32 cellular contexts compared by ENCODE assay signal in the genomic region with DNA sequence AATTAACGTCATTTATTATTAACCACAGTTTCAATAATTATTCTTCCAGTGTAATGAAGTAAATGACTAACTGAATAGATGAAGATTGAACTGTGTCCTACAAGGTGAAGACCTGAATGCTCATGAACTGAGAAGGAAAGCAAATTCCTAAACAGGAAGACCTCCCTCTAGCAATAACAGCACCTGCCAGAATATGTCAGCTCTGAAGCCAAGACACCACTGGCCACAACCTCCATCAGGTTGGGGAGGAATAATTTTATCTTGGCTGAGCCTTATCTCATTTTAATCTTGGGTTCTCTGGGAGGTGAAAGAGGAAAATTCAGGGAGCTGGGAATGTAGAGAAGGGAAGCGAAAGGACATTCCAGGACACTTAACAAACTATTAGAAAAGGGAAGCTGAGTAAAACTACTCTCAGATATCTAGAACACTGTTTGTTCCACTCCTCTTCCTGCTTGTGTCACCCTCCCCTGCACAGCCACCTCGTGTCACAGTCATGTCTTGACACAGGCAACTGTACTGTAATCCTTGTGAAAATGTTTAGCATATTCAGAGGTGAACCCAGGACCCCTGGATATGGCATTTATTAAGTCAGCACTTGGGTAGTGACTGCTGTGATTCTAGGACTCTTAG. TPM values are rescaled to one million over a fixed set of nuclear protein-coding genes. Genes with fewer than 3 reads are reported as not detected.
"Had no signal": no experiment of that assay in that cellular context is flagged by ENCODE, and none has a peak within 500 bp of the region (broad histone marks: within the 10 kb centered on the region; RNA-seq: fewer than 3 reads in every experiment).

No MANE protein-coding gene starts in this region.

- H2AFZ ChIP-seq: parathyroid adenoma had no signal

- H3K27ac ChIP-seq: coronary artery, dorsolateral prefrontal cortex, gastrocnemius medialis, left lung, parathyroid adenoma, psoas muscle, thoracic aorta, uterus had no signal

- H3K36me3 ChIP-seq: gastrocnemius medialis, left lung, thoracic aorta, uterus had no signal

- H3K27me3 ChIP-seq: gastrocnemius medialis, left lung, uterus had no signal

- H3K79me2 ChIP-seq: parathyroid adenoma had no signal

- FAIRE-seq: bronchial epithelial cell had no signal

- ATAC-seq: activated CD4-positive, alpha-beta T cell treated with anti-CD3 and anti-CD28 coated beads for 36 hours; activated CD8-positive, alpha-beta T cell treated with anti-CD3 and anti-CD28 coated beads, Interleukin-2, amount 10 ng/mL, durations not matched to agents 7 days and 5 days; gastrocnemius medialis; left lung; naive thymus-derived CD4-positive, alpha-beta T cell; psoas muscle; stimulated activated effector memory CD8-positive, alpha-beta T cell treated with anti-CD3 and anti-CD28 coated beads, Interleukin-12 subunit alpha, Interleukin-12 subunit beta, amount 100 ng/mL, for 72 hours had no signal

- H3K4me3 ChIP-seq: coronary artery, dorsolateral prefrontal cortex, gastrocnemius medialis, left lung, lung, psoas muscle, thoracic aorta, uterus had no signal

- H3K4me1 ChIP-seq: gastrocnemius medialis, left lung, parathyroid adenoma, psoas muscle, uterus had no signal

- H3K9me3 ChIP-seq: gastrocnemius medialis, left lung, psoas muscle, thoracic aorta, uterus had no signal

- H3K9ac ChIP-seq: parathyroid adenoma had no signal

- DNase-seq: activated CD4-positive, alpha-beta T cell treated with anti-CD3 and anti-CD28 coated beads for 36 hours; activated CD4-positive, CD25-positive, alpha-beta regulatory T cell; activated CD8-positive, alpha-beta T cell treated with anti-CD3 and anti-CD28 coated beads, Interleukin-2, amount 10 ng/mL, durations not matched to agents 7 days and 5 days; activated effector memory CD4-positive, alpha-beta T cell treated with Interleukin-2 at 50 U/mL for 16 hours; activated naive CD4-positive, alpha-beta T cell treated with Interleukin-2 at 50 U/mL for 16 hours; anterior cingulate cortex; cerebellar nuclear complex; dorsolateral prefrontal cortex; effector memory CD4-positive, alpha-beta T cell; erythroblast; gastrocnemius medialis; hypothalamus; immature natural killer cell; left lung; naive thymus-derived CD4-positive, alpha-beta T cell; nucleus accumbens; psoas muscle; stimulated activated CD4-positive, alpha-beta T cell treated with anti-CD3 and anti-CD28 coated beads, Interleukin-12 subunit alpha, Interleukin-12 subunit beta, amount 100 ng/mL, for 4 hours; stimulated activated CD4-positive, alpha-beta T cell treated with anti-CD3 and anti-CD28 coated beads, Interleukin-4, amount 100 ng/mL, for 24 hours; T-helper 1 cell; uterus had no signal

RNA-seq across cellular contexts. Expression of gene SLC13A1, which starts 4.6 kb away (rescaled TPM):
- total RNA-seq: activated CD4-positive, alpha-beta T cell treated with anti-CD3 and anti-CD28 coated beads for 36 hours; activated CD8-positive, alpha-beta T cell treated with anti-CD3 and anti-CD28 coated beads, Interleukin-2, amount 10 ng/mL, durations not matched to agents 7 days and 5 days; bronchial epithelial cell; gastrocnemius medialis; kidney epithelial cell; left lung; lung; mesenteric fat pad; naive thymus-derived CD4-positive, alpha-beta T cell; neural crest cell; skeletal muscle tissue; subcutaneous adipose tissue; thoracic aorta; uterus had no signal
- polyA plus RNA-seq: immature natural killer cell; lung; naive thymus-derived CD4-positive, alpha-beta T cell; psoas muscle had no signal
